ENCODE assay signal across 21 cellular contexts in the genomic region with DNA sequence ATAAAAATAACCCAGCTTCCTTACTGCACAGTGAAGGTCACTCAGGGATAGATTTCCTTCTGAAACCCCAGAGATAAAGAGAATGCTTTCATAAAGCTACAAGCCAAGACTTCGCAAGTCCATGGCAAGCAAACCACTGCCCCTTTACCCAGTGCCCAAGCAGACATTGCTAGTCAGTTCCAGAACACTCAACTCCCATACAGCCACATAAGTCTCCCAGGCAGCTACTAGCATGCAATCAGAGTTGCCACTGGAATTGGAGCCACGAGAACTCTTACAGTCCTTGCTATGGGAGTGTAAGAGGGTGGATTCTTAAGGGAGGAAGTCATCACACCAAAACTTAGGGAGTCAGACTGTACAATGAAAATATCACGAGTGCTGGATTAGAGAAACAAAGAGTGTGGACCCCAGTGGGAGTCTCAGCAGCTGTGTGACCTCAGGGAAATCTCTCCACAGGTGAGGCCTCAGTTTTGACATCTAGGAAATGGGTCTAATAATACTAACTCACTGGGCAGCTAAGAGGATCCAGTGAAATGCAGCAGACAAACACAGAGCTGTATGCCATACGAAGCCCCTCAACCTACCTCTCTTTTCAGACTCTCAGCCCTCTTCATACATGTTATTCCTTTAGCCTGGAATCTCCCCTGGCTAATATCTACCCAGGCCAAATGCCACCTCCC.
DNase-seq lines count a peak whose midpoint lies in the region; ATAC-seq lines count a peak whose summit lies in the region.
"Had no signal": no experiment of that assay in that cellular context is flagged by ENCODE, and none has a peak within 500 bp of the region (broad histone marks: within the 10 kb centered on the region; RNA-seq: fewer than 3 reads in every experiment).

No MANE protein-coding gene starts in this region.

- H2BK12ac ChIP-seq in neuronal stem cell (ENCODE audit: low read length): no peak overlapping the region

- H3K4me1 ChIP-seq in neuronal stem cell (ENCODE audit: control insufficient read depth in 2 of 2, insufficient read depth in 1 of 2, low read depth in 1 of 2, low read length in 2 of 2): peaks cover 7 to 23% of the 10 kb centered on the region in 2 donors
- H3K4me1 ChIP-seq: Peyer's patch had no signal

- no peaks in the 10 kb centered on the region for H3K36me3 ChIP-seq in neuronal stem cell (replicated peaks in 1 of 2; ENCODE audit: control insufficient read depth in 2 of 2, insufficient read depth in 2 of 2, low read length in 2 of 2)
- H3K36me3 ChIP-seq: MG63, Peyer's patch had no signal

- no peak overlapping the region for H3K23ac ChIP-seq in neuronal stem cell (ENCODE audit: low read depth, low read length, poor library complexity)

- no peak overlapping the region for H2BK5ac ChIP-seq in neuronal stem cell (ENCODE audit: low read length)

- WGBS in neuronal stem cell (ENCODE audit: extremely low coverage in 2 of 2, insufficient read length in 2 of 2, insufficient replicate concordance in 1 of 2), 2 donors: no CpG with 5 or more reads among the region's 4 CpGs

- ATAC-seq in GM18907 (IDR thresholded peaks at IDR 0.05; ENCODE audit: unreplicated experiment) (no peak), GM19452 (IDR thresholded peaks at IDR 0.05; ENCODE audit: unreplicated experiment) (no peak)
- no peak for ATAC-seq in activated naive CD4-positive, alpha-beta T cell treated with anti-CD3 and anti-CD28 coated beads, Interleukin-2, amount 50 U/mL, for 72 hours

- no peak overlapping the region for H3K4ac ChIP-seq in neuronal stem cell (ENCODE audit: low read length)

- no peak overlapping the region for H2BK120ac ChIP-seq in neuronal stem cell (ENCODE audit: low read depth, low read length)

- H3K9ac ChIP-seq in neuronal stem cell (ENCODE audit: low read depth, low read length, poor library complexity): no peak overlapping the region

- H3K4me2 ChIP-seq in neuronal stem cell (ENCODE audit: insufficient read depth, low read length, poor library complexity, severe bottlenecking): no peak overlapping the region

- no peak overlapping the region for H2AK5ac ChIP-seq in neuronal stem cell (ENCODE audit: low read depth, low read length)

- H3K9me3 ChIP-seq in neuronal stem cell (replicated peaks in 1 of 2; ENCODE audit: control insufficient read depth in 2 of 2, insufficient read depth in 1 of 2, low read depth in 1 of 2, low read length in 2 of 2): peaks cover 2 to 10% of the 10 kb centered on the region in 2 donors
- H3K9me3 ChIP-seq: Peyer's patch had no signal

- no peak overlapping the region for H3K27ac Mint-ChIP-seq in activated naive CD4-positive, alpha-beta T cell treated with anti-CD3 and anti-CD28 coated beads, Interleukin-2, amount 50 U/mL, for 72 hours

- H3K79me1 ChIP-seq in neuronal stem cell (ENCODE audit: low read depth, low read length): no peaks in the 10 kb centered on the region

- no peak overlapping the region for H3K14ac ChIP-seq in neuronal stem cell (ENCODE audit: low read length)

- H3K9me3 Mint-ChIP-seq in activated naive CD4-positive, alpha-beta T cell treated with anti-CD3 and anti-CD28 coated beads, Interleukin-2, amount 50 U/mL, for 72 hours: no peaks in the 10 kb centered on the region

- H3K36me3 Mint-ChIP-seq in activated naive CD4-positive, alpha-beta T cell treated with anti-CD3 and anti-CD28 coated beads, Interleukin-2, amount 50 U/mL, for 72 hours: no peaks in the 10 kb centered on the region
- H3K36me3 Mint-ChIP-seq: CD4-positive, CD25-positive, alpha-beta regulatory T cell had no signal

- no peak overlapping the region for H4K91ac ChIP-seq in neuronal stem cell (ENCODE audit: low read depth, low read length, poor library complexity)

- peak; percentile 22 for DNase-seq in AG20443 (ENCODE audit: low spot score)
- peak; percentile 29 for DNase-seq in astrocyte of the hippocampus (ENCODE audit: low read depth, low spot score)
- DNase-seq in fibroblast of gingiva (ENCODE audit: low read depth): peak; percentile 26
- DNase-seq in neuronal stem cell (ENCODE audit: low spot score): no peak
- DNase-seq in NOMO-1 (lab: John Stamatoyannopoulos, UW; ENCODE audit: unreplicated experiment in 2 of 2): no peak
- no peak for DNase-seq in activated naive CD4-positive, alpha-beta T cell treated with anti-CD3 and anti-CD28 coated beads, Interleukin-2, amount 50 U/mL, for 72 hours (ENCODE audit: low spot score in 2 of 2)
- DNase-seq: AML-193; Calu3; CD4-positive, CD25-positive, alpha-beta regulatory T cell; DMS79; KG1; MG63; NCI-H1092 treated with DMSO at 0.1 percent for 48 hours; NCI-H1694; NCI-H2107; NCI-H345; Peyer's patch; SHP77 treated with DMSO at 0.1 percent for 48 hours had no signal

- H3K18ac ChIP-seq in neuronal stem cell (ENCODE audit: low read length): no peak overlapping the region

- no peak overlapping the region for H4K8ac ChIP-seq in neuronal stem cell (ENCODE audit: low read depth, low read length)

- no peaks in the 10 kb centered on the region for H3K27me3 ChIP-seq in neuronal stem cell (ENCODE audit: control insufficient read depth in 3 of 3, insufficient read depth in 3 of 3, low read depth in 1 of 3, low read length in 3 of 3)
- H3K27me3 ChIP-seq: MG63, Peyer's patch had no signal

- H2BK15ac ChIP-seq in neuronal stem cell (ENCODE audit: low read length): no peak overlapping the region

- H3K27ac ChIP-seq in neuronal stem cell (replicated peaks; ENCODE audit: low read length): no peak overlapping the region
- H3K27ac ChIP-seq: HL-60, Peyer's patch had no signal

- peak overlapping the region; percentile 12 for H2AFZ ChIP-seq in neuronal stem cell (ENCODE audit: low read length)

- no peak overlapping the region for H3K4me3 ChIP-seq in neuronal stem cell (ENCODE audit: low read length in 2 of 2)
- H3K4me3 ChIP-seq: MG63, Peyer's patch had no signal

Comparison
In these comparisons a context has a peak if more than half of its experiments do, and no peak if none do; other contexts are left out.
1. DNase-seq: peak in AG20443 (single experiment), astrocyte of the hippocampus (single experiment) and fibroblast of gingiva (single experiment); none in neuronal stem cell (single experiment), NOMO-1 (0 of 2) and activated naive CD4-positive, alpha-beta T cell treated with anti-CD3 and anti-CD28 coated beads, Interleukin-2, amount 50 U/mL, for 72 hours (0 of 2).